Comparison of ENCODE assay signal across 8 cellular contexts in the genomic region with DNA sequence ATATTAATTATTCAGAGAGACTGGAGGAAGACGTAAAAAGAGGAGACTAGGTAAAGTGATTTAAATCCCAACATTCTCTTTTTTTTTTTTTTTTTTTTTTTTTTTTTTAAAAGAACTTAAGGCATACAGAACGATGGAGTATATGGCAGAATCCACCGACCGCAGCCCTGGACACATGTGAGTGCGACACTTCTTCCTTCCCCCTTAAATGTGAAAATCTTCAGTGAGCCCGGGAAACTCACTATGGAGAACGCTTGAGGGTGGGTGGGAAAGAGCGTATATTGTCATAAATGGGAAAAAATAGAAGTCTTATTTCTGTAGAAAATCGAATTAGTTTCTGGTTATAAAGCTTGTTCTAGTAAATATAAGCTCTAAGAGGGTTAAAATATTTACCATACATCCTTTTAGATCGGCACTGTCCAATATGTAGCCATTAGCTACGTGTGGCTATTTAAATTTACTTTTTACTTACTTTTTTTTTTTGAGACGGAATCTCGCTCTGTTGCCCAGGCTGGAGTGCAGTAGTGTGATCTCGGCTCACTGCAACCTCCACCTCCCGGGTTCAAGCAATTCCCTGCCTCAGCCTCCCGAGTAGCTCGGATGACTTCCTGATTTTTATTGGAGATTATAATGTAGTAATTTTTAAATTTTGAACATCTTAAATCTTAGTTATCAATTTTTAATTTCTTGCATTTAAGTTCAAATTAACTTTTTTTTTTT. TPM values are rescaled to one million over a fixed set of nuclear protein-coding genes. Genes with fewer than 3 reads are reported as not detected.
DNase-seq lines count a peak whose midpoint lies in the region; ATAC-seq lines count a peak whose summit lies in the region.

No MANE protein-coding gene starts in this region.

- CTCF ChIA-PET in naive thymus-derived CD4-positive, alpha-beta T cell (lab: Charles Lee) = interaction anchor here (0.6 to 2.2 kb wide), 4 partner anchors 9 to 640 kb away, joined by 3 to 6 read pairs (median 4); no protein-coding TSS in a partner anchor

- H3K27me3 ChIP-seq in esophagus (ENCODE audit: control insufficient read depth in 1 of 2, insufficient read depth in 2 of 2, low read length in 2 of 2) = no peaks in the 10 kb centered on the region
- H3K27me3 ChIP-seq in naive thymus-derived CD4-positive, alpha-beta T cell (ENCODE audit: control insufficient read depth in 2 of 2, insufficient read depth in 2 of 2, low read length in 2 of 2) = no peaks in the 10 kb centered on the region

- H3K36me3 ChIP-seq in esophagus (ENCODE audit: control insufficient read depth in 2 of 2, insufficient read depth in 2 of 2, low read length in 1 of 2) = no peaks in the 10 kb centered on the region
- H3K36me3 ChIP-seq in naive thymus-derived CD4-positive, alpha-beta T cell (ENCODE audit: control insufficient read depth in 2 of 3, insufficient read depth in 3 of 3, low read length in 3 of 3) = peaks cover 0 to 8% (median 0%) of the 10 kb centered on the region in 3 experiments

- peaks cover 8% of the 10 kb centered on the region for H3K36me3 Mint-ChIP-seq in T-helper 1 cell treated with Interleukin-12 subunit alpha and Interleukin-12 subunit beta and Interleukin-4 antibody, amounts not matched to agents 30 μg/mL and 1 μg/mL, for 36 hours (ENCODE audit: low read depth)
- peaks cover 0 to 13% (median 10%) of the 10 kb centered on the region in 5 donors for H3K36me3 Mint-ChIP-seq in naive thymus-derived CD4-positive, alpha-beta T cell

- no peaks in the 10 kb centered on the region for H3K9me3 ChIP-seq in esophagus (ENCODE audit: control insufficient read depth in 2 of 2, insufficient read depth in 1 of 2, low read depth in 1 of 2, low read length in 1 of 2)
- H3K9me3 ChIP-seq in naive thymus-derived CD4-positive, alpha-beta T cell (ENCODE audit: control insufficient read depth in 2 of 3, low read length in 3 of 3) = no peaks in the 10 kb centered on the region

- H3K27ac ChIP-seq in esophagus (ENCODE audit: low read depth in 2 of 2, low read length in 1 of 2) = no peak overlapping the region
- H3K27ac ChIP-seq in naive thymus-derived CD4-positive, alpha-beta T cell (ENCODE audit: low read depth, low read length) = peak overlapping the region; percentile 97

- peaks cover 5% of the 10 kb centered on the region for H3K27me3 Mint-ChIP-seq in T-helper 1 cell treated with Interleukin-12 subunit alpha and Interleukin-12 subunit beta and Interleukin-4 antibody, amounts not matched to agents 30 μg/mL and 1 μg/mL, for 36 hours (ENCODE audit: low read depth)
- peaks cover 0 to 14% (median 3%) of the 10 kb centered on the region in 5 donors for H3K27me3 Mint-ChIP-seq in naive thymus-derived CD4-positive, alpha-beta T cell

- H3K4me1 Mint-ChIP-seq in T-helper 1 cell treated with Interleukin-12 subunit alpha and Interleukin-12 subunit beta and Interleukin-4 antibody, amounts not matched to agents 30 μg/mL and 1 μg/mL, for 36 hours (ENCODE audit: low read depth) = peaks cover 27% of the 10 kb centered on the region
- H3K4me1 Mint-ChIP-seq in naive thymus-derived CD4-positive, alpha-beta T cell = peaks cover 12 to 52% (median 36%) of the 10 kb centered on the region in 7 donors

- DNase-seq in EL (peak; percentile 31), NCI-H510A (lab: John Stamatoyannopoulos, UW) (no peak)
- peak in 3 of 9 donors; percentile 1 to 2 (median 1) for DNase-seq in naive thymus-derived CD4-positive, alpha-beta T cell
- no peak for DNase-seq in effector CD8-positive, alpha-beta T cell (lab: John Stamatoyannopoulos, UW)
- no peak for DNase-seq in activated CD4-positive, CD25-positive, alpha-beta regulatory T cell treated with anti-CD3 and anti-CD28 coated beads, Interleukin-2, amount 50 U/mL, for 72 hours

- no peaks in the 10 kb centered on the region for H3K9me3 Mint-ChIP-seq in T-helper 1 cell treated with Interleukin-12 subunit alpha and Interleukin-12 subunit beta and Interleukin-4 antibody, amounts not matched to agents 30 μg/mL and 1 μg/mL, for 36 hours
- H3K9me3 Mint-ChIP-seq in naive thymus-derived CD4-positive, alpha-beta T cell = peaks cover 0 to 2% (median 0%) of the 10 kb centered on the region in 11 donors

- H3K27ac Mint-ChIP-seq in T-helper 1 cell treated with Interleukin-12 subunit alpha and Interleukin-12 subunit beta and Interleukin-4 antibody, amounts not matched to agents 30 μg/mL and 1 μg/mL, for 36 hours = peak overlapping the region; percentile 84
- peak overlapping the region; percentile 77 to 98 (median 91) for H3K27ac Mint-ChIP-seq in naive thymus-derived CD4-positive, alpha-beta T cell

- WGBS in esophagus, 2 donors = 8 to 11% methylated on average over 17 of the region's 17 CpGs

- peak overlapping the region; percentile 89 to 100 for H3K4me3 ChIP-seq in esophagus (ENCODE audit: low read depth in 1 of 2, low read length in 2 of 2)
- peak overlapping the region; percentile 86 for H3K4me3 ChIP-seq in naive thymus-derived CD4-positive, alpha-beta T cell (ENCODE audit: low read length)

- POLR2A ChIA-PET in naive thymus-derived CD4-positive, alpha-beta T cell (lab: Charles Lee) = interaction anchor here (0.6 to 2.2 kb wide), 7 partner anchors 9 to 184 kb away, joined by 3 to 7 read pairs (median 4); a partner anchor contains a TSS

- intact Hi-C loops in naive thymus-derived CD4-positive, alpha-beta T cell (cut with micrococcal nuclease) = loop anchor here (1.0 to 5.0 kb wide), 7 partner anchors 90 to 823 kb away; a partner anchor contains a TSS

- ATAC-seq in HG03432 (IDR thresholded peaks at IDR 0.05; ENCODE audit: unreplicated experiment) = peak; percentile 21
- no peak for ATAC-seq in naive thymus-derived CD4-positive, alpha-beta T cell

- H3K4me1 ChIP-seq in esophagus (ENCODE audit: control insufficient read depth in 2 of 2, insufficient read depth in 2 of 2, low read length in 1 of 2) = no peaks in the 10 kb centered on the region
- H3K4me1 ChIP-seq in naive thymus-derived CD4-positive, alpha-beta T cell (ENCODE audit: control insufficient read depth in 2 of 2, insufficient read depth in 2 of 2, low read length in 2 of 2) = peaks cover 18 to 21% of the 10 kb centered on the region in 2 donors

- H3K4me3 Mint-ChIP-seq in T-helper 1 cell treated with Interleukin-12 subunit alpha and Interleukin-12 subunit beta and Interleukin-4 antibody, amounts not matched to agents 30 μg/mL and 1 μg/mL, for 36 hours = peak overlapping the region; percentile 91
- H3K4me3 Mint-ChIP-seq in naive thymus-derived CD4-positive, alpha-beta T cell = peak overlapping the region; percentile 87 to 96 (median 93)

RNA-seq across cellular contexts. Expression of a gene that starts 0.9 kb away (rescaled TPM):
- 10 to 100 TPM; 13.3 to 19.7 TPM for polyA plus RNA-seq in esophagus
- total RNA-seq in naive thymus-derived CD4-positive, alpha-beta T cell = 10 to 100 TPM; 37.3 to 52.6 (median 40.7) TPM
- polyA plus RNA-seq in naive thymus-derived CD4-positive, alpha-beta T cell = 10 to 100 TPM; 39.8 to 47.8 TPM
